Comparison of ENCODE assay signal across 30 cellular contexts in genomic region chr12:14570231-14570630, GRCh38. TPM values are rescaled to one million over a fixed set of nuclear protein-coding genes. Genes with fewer than 3 reads are reported as not detected.
"Had no signal": no experiment of that assay in that cellular context is flagged by ENCODE, and none has a peak within 500 bp of the region (broad histone marks: within the 10 kb centered on the region; RNA-seq: fewer than 3 reads in every experiment).

No MANE protein-coding gene starts in this region.

- H3K9me3 ChIP-seq: esophagus muscularis mucosa, gastrocnemius medialis had no signal

- FAIRE-seq: astrocyte, bronchial epithelial cell had no signal

- H3K4me1 Mint-ChIP-seq: central memory CD8-positive, alpha-beta T cell had no signal

- H3K27me3 Mint-ChIP-seq: dendritic cell treated with granulocyte-macrophage colony-stimulating factor and Interleukin-4, amounts not matched to agents 40 ng/mL and 50 ng/mL, for 4 days had no signal

- ATAC-seq: activated T-cell treated with anti-CD3 and anti-CD28 coated beads, Interleukin-2, amount 50 U/mL, for 72 hours; foreskin keratinocyte; gastrocnemius medialis; T-helper 17 cell had no signal

- H3K4me3 Mint-ChIP-seq: activated CD4-positive, alpha-beta memory T cell treated with anti-CD3 and anti-CD28 coated beads, Interleukin-2, amount 10 ng/mL, durations not matched to agents 7 days and 5 days; activated CD4-positive, alpha-beta T cell treated with anti-CD3 and anti-CD28 coated beads, Interleukin-2, amount 10 ng/mL, durations not matched to agents 7 days and 5 days; activated naive CD4-positive, alpha-beta T cell treated with anti-CD3 and anti-CD28 coated beads, Interleukin-2, amount 10 ng/mL, durations not matched to agents 7 days and 5 days; activated naive CD8-positive, alpha-beta T cell; activated T-cell treated with anti-CD3 and anti-CD28 coated beads, Interleukin-2, amount 50 U/mL, for 24 hours; activated T-cell treated with anti-CD3 and anti-CD28 coated beads, Interleukin-2, amount 50 U/mL, for 72 hours; central memory CD8-positive, alpha-beta T cell; dendritic cell treated with granulocyte-macrophage colony-stimulating factor and Interleukin-4, amounts not matched to agents 40 ng/mL and 50 ng/mL, for 4 days; T-helper 17 cell; T-helper 2 cell treated with Interferon-gamma antibody and Interleukin-4, amounts not matched to agents 5 μg/mL and 100 μg/mL, for 36 hours had no signal

- H3K27ac Mint-ChIP-seq: activated CD4-positive, alpha-beta memory T cell treated with anti-CD3 and anti-CD28 coated beads, Interleukin-2, amount 10 ng/mL, durations not matched to agents 7 days and 5 days; activated CD4-positive, alpha-beta T cell treated with anti-CD3 and anti-CD28 coated beads, Interleukin-2, amount 10 ng/mL, durations not matched to agents 7 days and 5 days; activated naive CD4-positive, alpha-beta T cell treated with anti-CD3 and anti-CD28 coated beads, Interleukin-2, amount 10 ng/mL, durations not matched to agents 7 days and 5 days; activated naive CD8-positive, alpha-beta T cell; activated T-cell treated with anti-CD3 and anti-CD28 coated beads, Interleukin-2, amount 50 U/mL, for 24 hours; activated T-cell treated with anti-CD3 and anti-CD28 coated beads, Interleukin-2, amount 50 U/mL, for 72 hours; dendritic cell treated with granulocyte-macrophage colony-stimulating factor and Interleukin-4, amounts not matched to agents 40 ng/mL and 50 ng/mL, for 4 days; T-helper 17 cell; T-helper 2 cell treated with Interferon-gamma antibody and Interleukin-4, amounts not matched to agents 5 μg/mL and 100 μg/mL, for 36 hours had no signal

- H3K27ac ChIP-seq: brain microvascular endothelial cell, coronary artery, dorsolateral prefrontal cortex, esophagus muscularis mucosa, foreskin keratinocyte, gastrocnemius medialis had no signal

- H3K36me3 Mint-ChIP-seq: activated naive CD4-positive, alpha-beta T cell treated with anti-CD3 and anti-CD28 coated beads, Interleukin-2, amount 10 ng/mL, durations not matched to agents 7 days and 5 days; activated naive CD8-positive, alpha-beta T cell had no signal

- H3K36me3 ChIP-seq: brain microvascular endothelial cell, esophagus muscularis mucosa, gastrocnemius medialis had no signal

- H3K4me3 ChIP-seq: coronary artery, dorsolateral prefrontal cortex, esophagus muscularis mucosa, gastrocnemius medialis had no signal

- H3K4me1 ChIP-seq: foreskin keratinocyte had no signal

- H3K9me3 Mint-ChIP-seq: activated CD4-positive, alpha-beta memory T cell treated with anti-CD3 and anti-CD28 coated beads, Interleukin-2, amount 10 ng/mL, durations not matched to agents 7 days and 5 days; activated CD4-positive, alpha-beta T cell treated with anti-CD3 and anti-CD28 coated beads, Interleukin-2, amount 10 ng/mL, durations not matched to agents 7 days and 5 days; activated naive CD4-positive, alpha-beta T cell treated with anti-CD3 and anti-CD28 coated beads, Interleukin-2, amount 10 ng/mL, durations not matched to agents 7 days and 5 days; activated T-cell treated with anti-CD3 and anti-CD28 coated beads, Interleukin-2, amount 50 U/mL, for 24 hours; activated T-cell treated with anti-CD3 and anti-CD28 coated beads, Interleukin-2, amount 50 U/mL, for 72 hours; central memory CD8-positive, alpha-beta T cell; dendritic cell treated with granulocyte-macrophage colony-stimulating factor and Interleukin-4, amounts not matched to agents 40 ng/mL and 50 ng/mL, for 4 days; T-helper 2 cell treated with Interferon-gamma antibody and Interleukin-4, amounts not matched to agents 5 μg/mL and 100 μg/mL, for 36 hours had no signal

- DNase-seq: activated CD4-positive, alpha-beta memory T cell treated with anti-CD3 and anti-CD28 coated beads, Interleukin-2, amount 10 ng/mL, durations not matched to agents 7 days and 5 days; activated CD4-positive, alpha-beta T cell treated with anti-CD3 and anti-CD28 coated beads for 1 hour; activated CD4-positive, alpha-beta T cell treated with anti-CD3 and anti-CD28 coated beads for 4 hours; activated CD4-positive, alpha-beta T cell treated with anti-CD3 and anti-CD28 coated beads, Interleukin-2, amount 10 ng/mL, durations not matched to agents 7 days and 5 days; activated CD4-positive, alpha-beta T cell treated with anti-CD3 and anti-CD28 coated beads, Interleukin-2, amount 50 U/mL, for 4 hours; activated CD8-positive, alpha-beta memory T cell treated with anti-CD3 and anti-CD28 coated beads, Interleukin-2, amount 50 U/mL, for 48 hours; activated gamma-delta T cell; activated naive CD4-positive, alpha-beta T cell; activated naive CD4-positive, alpha-beta T cell treated with anti-CD3 and anti-CD28 coated beads, Interleukin-2, amount 10 ng/mL, durations not matched to agents 7 days and 5 days; activated T-cell treated with anti-CD3 and anti-CD28 coated beads for 4 hours; activated T-cell treated with anti-CD3 and anti-CD28 coated beads, Interleukin-2, amount 50 U/mL, for 24 hours; activated T-cell treated with anti-CD3 and anti-CD28 coated beads, Interleukin-2, amount 50 U/mL, for 72 hours; amniotic stem cell; anterior cingulate cortex; brain microvascular endothelial cell; dorsolateral prefrontal cortex; effector memory CD4-positive, alpha-beta T cell; erythroblast; foreskin keratinocyte; gastrocnemius medialis; T-helper 1 cell; T-helper 17 cell had no signal

- H3K27me3 ChIP-seq: brain microvascular endothelial cell, esophagus muscularis mucosa, foreskin keratinocyte, gastrocnemius medialis had no signal

RNA-seq across cellular contexts. Expression of gene PLBD1, which starts 2.5 kb away (rescaled TPM):
- total RNA-seq: activated CD4-positive, alpha-beta memory T cell treated with anti-CD3 and anti-CD28 coated beads, Interleukin-2, amount 10 ng/mL, durations not matched to agents 7 days and 5 days; activated CD4-positive, alpha-beta T cell treated with anti-CD3 and anti-CD28 coated beads, Interleukin-2, amount 10 ng/mL, durations not matched to agents 7 days and 5 days; activated T-cell treated with anti-CD3 and anti-CD28 coated beads, Interleukin-2, amount 50 U/mL, for 72 hours had no signal
